Comparison of ENCODE assay signal across 8 cellular contexts in the genomic region with DNA sequence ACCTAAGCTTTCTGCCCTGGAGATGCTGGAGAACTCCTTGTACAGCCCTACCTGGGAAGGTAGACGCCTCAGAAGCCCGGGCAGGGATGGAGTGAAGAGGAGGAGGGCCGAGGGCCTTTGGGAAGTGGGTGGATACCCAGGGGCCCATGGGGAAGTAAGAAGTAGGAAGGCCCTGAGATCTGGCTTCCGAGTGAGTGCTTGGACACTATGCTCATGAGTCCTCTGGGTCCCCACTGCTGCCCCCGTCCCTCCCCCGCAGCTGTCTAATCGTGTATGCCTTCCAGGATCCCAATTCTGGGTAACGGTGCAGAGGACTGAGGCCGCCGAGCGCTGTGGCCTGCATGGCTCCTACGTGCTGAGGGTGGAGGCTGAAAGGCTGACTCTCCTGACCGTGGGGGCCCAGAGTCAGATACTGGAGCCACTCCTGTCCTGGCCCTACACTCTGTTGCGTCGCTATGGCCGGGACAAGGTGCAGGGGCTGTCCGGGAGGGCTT. TPM values are rescaled to one million over a fixed set of nuclear protein-coding genes. Genes with fewer than 3 reads are reported as not detected.
A peak's percentile ranks its signal among the peaks of the same experiment; 100 is the strongest.
DNase-seq lines count a peak whose midpoint lies in the region; ATAC-seq and TF ChIP-seq lines count a peak whose summit lies in the region.

No MANE protein-coding gene starts in this region.

- TF ChIP-seq POLR2A in thyroid gland (IDR thresholded peaks at IDR 0.05), result no peak

- H3K4me1 Mint-ChIP-seq in activated CD4-positive, alpha-beta T cell treated with anti-CD3 and anti-CD28 coated beads, Interleukin-2, amount 10 ng/mL, durations not matched to agents 7 days and 5 days, result peaks cover 26% of the 10 kb centered on the region

- peaks cover 13% of the 10 kb centered on the region for H3K36me3 Mint-ChIP-seq in activated CD4-positive, alpha-beta T cell treated with anti-CD3 and anti-CD28 coated beads, Interleukin-2, amount 10 ng/mL, durations not matched to agents 7 days and 5 days (ENCODE audit: low read depth)

- in situ Hi-C loops in astrocyte of the spinal cord (cut with HindIII; ENCODE audit: low sequenced_read_pairs), result no loop called here

- H3K27me3 ChIP-seq in lung (ENCODE audit: control insufficient read depth, insufficient read depth), result no peaks in the 10 kb centered on the region
- H3K27me3 ChIP-seq in thyroid gland, result no peaks in the 10 kb centered on the region

- POLR2A ChIA-PET in activated CD4-positive, alpha-beta T cell treated with anti-CD3 and anti-CD28 coated beads, Interleukin-2, amount 10 ng/mL, durations not matched to agents 7 days and 5 days (lab: Charles Lee), result interaction anchor here (0.6 kb wide), 1 partner anchor 11 kb away, joined by 3 read pairs; no protein-coding TSS in a partner anchor

- H3K36me3 ChIP-seq in lung (ENCODE audit: control insufficient read depth in 2 of 2, insufficient read depth in 2 of 2, low read length in 2 of 2) (peaks cover 0 to 7% of the 10 kb centered on the region in 2 donors), thyroid gland (peaks cover 0 to 6% of the 10 kb centered on the region in 2 donors)

- CTCF ChIA-PET in activated CD4-positive, alpha-beta T cell treated with anti-CD3 and anti-CD28 coated beads, Interleukin-2, amount 10 ng/mL, durations not matched to agents 7 days and 5 days (lab: Charles Lee), result interaction anchor here (0.6 to 6.5 kb wide), 9 partner anchors 10 to 249 kb away, joined by 3 to 36 read pairs (median 3); a partner anchor contains a TSS

- H3K4me1 ChIP-seq in lung (ENCODE audit: control insufficient read depth in 2 of 2, insufficient read depth in 2 of 2, low read length in 2 of 2) (peaks cover 0 to 8% of the 10 kb centered on the region in 2 donors), thyroid gland (peaks cover 0 to 8% of the 10 kb centered on the region in 2 donors)

- H3K27me3 Mint-ChIP-seq in activated CD4-positive, alpha-beta T cell treated with anti-CD3 and anti-CD28 coated beads, Interleukin-2, amount 10 ng/mL, durations not matched to agents 7 days and 5 days, result peaks cover 14% of the 10 kb centered on the region

- DNase-seq in activated CD4-positive, alpha-beta T cell treated with anti-CD3 and anti-CD28 coated beads, Interleukin-2, amount 10 ng/mL, durations not matched to agents 7 days and 5 days, result no peak
- DNase-seq in activated CD4-positive, alpha-beta T cell treated with anti-CD3 and anti-CD28 coated beads, Interleukin-2, amount 50 U/mL, for 48 hours, result no peak
- DNase-seq in astrocyte of the spinal cord (ENCODE audit: low read depth, low spot score) (no peak), lung (ENCODE audit: low spot score) (peak; percentile 42), thyroid gland (peak in 1 of 2 donors; percentile 10), SHP77 (lab: John Stamatoyannopoulos, UW) (no peak), HCEC 1CT (no peak)

- peak overlapping the region; percentile 95 for H3K4me3 Mint-ChIP-seq in activated CD4-positive, alpha-beta T cell treated with anti-CD3 and anti-CD28 coated beads, Interleukin-2, amount 10 ng/mL, durations not matched to agents 7 days and 5 days

- peak overlapping the region; percentile 89 for H3K4me3 ChIP-seq in astrocyte of the spinal cord (ENCODE audit: low read depth, low read length)
- peak overlapping the region; percentile 66 for H3K4me3 ChIP-seq in lung
- H3K4me3 ChIP-seq in thyroid gland (replicated peaks in 1 of 3), result peak overlapping the region in 2 of 3 donors; percentile 66 to 89

- no peaks in the 10 kb centered on the region for H3K9me3 Mint-ChIP-seq in activated CD4-positive, alpha-beta T cell treated with anti-CD3 and anti-CD28 coated beads, Interleukin-2, amount 10 ng/mL, durations not matched to agents 7 days and 5 days

- no peaks in the 10 kb centered on the region for H3K9me3 ChIP-seq in lung (ENCODE audit: control insufficient read depth in 2 of 2, insufficient read depth in 1 of 2, low read length in 1 of 2)
- H3K9me3 ChIP-seq in thyroid gland, result no peaks in the 10 kb centered on the region

- no peak for TF ChIP-seq CTCF in astrocyte of the spinal cord (IDR thresholded peaks at IDR 0.05; ENCODE audit: low read depth, low read length)
- TF ChIP-seq CTCF in lung (IDR thresholded peaks at IDR 0.05; ENCODE audit: control extremely low read depth, extremely low read depth), result no peak
- no peak for TF ChIP-seq CTCF in thyroid gland (IDR thresholded peaks at IDR 0.05)

- intact Hi-C loops in thyroid gland (cut with DNase I), result no loop called here

- 52 to 69% methylated on average over 17 of the region's 17 CpGs for WGBS in lung, 2 donors
- WGBS in thyroid gland, 2 donors, result 69 to 78% methylated on average over 7 to 13 of the region's 17 CpGs

- H3K27ac Mint-ChIP-seq in activated CD4-positive, alpha-beta T cell treated with anti-CD3 and anti-CD28 coated beads, Interleukin-2, amount 10 ng/mL, durations not matched to agents 7 days and 5 days, result peak overlapping the region; percentile 94

- H3K27ac ChIP-seq in lung (ENCODE audit: low read depth in 1 of 2, low read length in 1 of 2) (peak overlapping the region in 1 of 2 donors; percentile 85), thyroid gland (peak overlapping the region in 1 of 3 donors; percentile 89)

- ATAC-seq in lung (ENCODE audit: insufficient read depth, low FRiP score), result no peak
- no peak for ATAC-seq in GM19328 (IDR thresholded peaks at IDR 0.05; ENCODE audit: unreplicated experiment)

RNA-seq across cellular contexts. Expression of a gene that starts 1.1 kb away (rescaled TPM):
- 10 to 100 TPM; 28.0 to 34.4 TPM for total RNA-seq in activated CD4-positive, alpha-beta T cell treated with anti-CD3 and anti-CD28 coated beads, Interleukin-2, amount 10 ng/mL, durations not matched to agents 7 days and 5 days
- total RNA-seq in lung (10 to 100 TPM; 17.7 to 34.5 TPM), thyroid gland (10 to 100 TPM; 14.4 to 19.4 (median 18.4) TPM)
- polyA plus RNA-seq in lung, result 10 to 100 TPM; 18.6 to 37.3 TPM

RNA-seq across cellular contexts. Expression of a gene that starts 1.9 kb away (rescaled TPM):
- total RNA-seq in activated CD4-positive, alpha-beta T cell treated with anti-CD3 and anti-CD28 coated beads, Interleukin-2, amount 10 ng/mL, durations not matched to agents 7 days and 5 days, result under 1 TPM; 0.12 to 0.15 TPM
- total RNA-seq in lung (10 to 100 TPM in 1 of 2 donors, 1 to 10 TPM in 1; 5.9 to 11.1 TPM), thyroid gland (1 to 10 TPM in 3 of 4 donors, under 1 TPM in 1; 0.98 to 5.6 (median 2.2) TPM)
- 1 to 10 TPM; 2.9 to 7.3 TPM for polyA plus RNA-seq in lung

RNA-seq across cellular contexts. Expression of a gene that starts 25.9 kb away (rescaled TPM):
- 10 to 100 TPM; 41.6 to 45.8 TPM for total RNA-seq in activated CD4-positive, alpha-beta T cell treated with anti-CD3 and anti-CD28 coated beads, Interleukin-2, amount 10 ng/mL, durations not matched to agents 7 days and 5 days
- total RNA-seq in lung (10 to 100 TPM; 26.6 to 32.4 TPM), thyroid gland (10 to 100 TPM; 27.3 to 45.9 (median 37.5) TPM)
- polyA plus RNA-seq in lung, result 10 to 100 TPM; 30.7 to 42.1 TPM

RNA-seq across cellular contexts. Expression of a gene that starts 26.2 kb away (rescaled TPM):
- total RNA-seq in activated CD4-positive, alpha-beta T cell treated with anti-CD3 and anti-CD28 coated beads, Interleukin-2, amount 10 ng/mL, durations not matched to agents 7 days and 5 days, result 100 to 1,000 TPM; 116 to 136 TPM
- 100 to 1,000 TPM in 1 of 2 donors, 10 to 100 TPM in 1; 65.6 to 102 TPM for total RNA-seq in lung
- polyA plus RNA-seq in lung, result 100 to 1,000 TPM; 156 to 185 TPM
- total RNA-seq in thyroid gland, result 100 to 1,000 TPM in 3 of 4 donors, 10 to 100 TPM in 1; 93.7 to 168 (median 112) TPM

RNA-seq across cellular contexts. Expression of a gene that starts 29.6 kb away (rescaled TPM):
- under 1 TPM; 0.25 to 0.52 TPM for total RNA-seq in activated CD4-positive, alpha-beta T cell treated with anti-CD3 and anti-CD28 coated beads, Interleukin-2, amount 10 ng/mL, durations not matched to agents 7 days and 5 days
- total RNA-seq in lung, result under 1 TPM in 1 of 2 donors, not detected in 1; 0.34 TPM
- under 1 TPM; 0.12 to 0.17 TPM for polyA plus RNA-seq in lung
- total RNA-seq in thyroid gland, result not detected
